ENCODE assay signal across 8 cellular contexts in genomic region chr1:28553229-28553930, GRCh38. TPM values are rescaled to one million over a fixed set of nuclear protein-coding genes. Genes with fewer than 3 reads are reported as not detected.
A peak's percentile ranks its signal among the peaks of the same experiment; 100 is the strongest.
DNase-seq lines count a peak whose midpoint lies in the region; ATAC-seq and TF ChIP-seq lines count a peak whose summit lies in the region.

No MANE protein-coding gene starts in this region.

- peaks cover 14% of the 10 kb centered on the region for H3K4me1 Mint-ChIP-seq in activated CD8-positive, alpha-beta T cell treated with anti-CD3 and anti-CD28 coated beads, Interleukin-2, amount 10 ng/mL, durations not matched to agents 7 days and 5 days (ENCODE audit: low read depth)

- H3K4me1 ChIP-seq in Karpas-422 (ENCODE audit: low read length) (peaks cover 22% of the 10 kb centered on the region), mucosa of descending colon (ENCODE audit: low read depth) (peaks cover 10% of the 10 kb centered on the region), upper lobe of left lung (peaks cover 8 to 15% (median 9%) of the 10 kb centered on the region in 4 donors)

- no peaks in the 10 kb centered on the region for H3K9me2 ChIP-seq in Karpas-422 (replicated peaks; ENCODE audit: insufficient read depth, low read length)

- DNase-seq in NK-92 treated with Interleukin-12 subunit alpha and Interleukin-12 subunit beta, amount 100 ng/mL, for 24 hours (lab: John Stamatoyannopoulos, UW), result peak; percentile 42
- DNase-seq in NK-92 (lab: John Stamatoyannopoulos, UW; ENCODE audit: unreplicated experiment), result no peak
- peak; percentile 70 for DNase-seq in Karpas-422
- peak; percentile 52 for DNase-seq in activated CD8-positive, alpha-beta T cell treated with anti-CD3 and anti-CD28 coated beads, Interleukin-2, amount 10 ng/mL, durations not matched to agents 7 days and 5 days
- peak; percentile 49 to 71 (median 64) for DNase-seq in mucosa of descending colon
- DNase-seq in upper lobe of left lung, result peak; percentile 36 to 90

- H3K27ac ChIP-seq in Karpas-422 (ENCODE audit: low read length) (peak overlapping the region; percentile 58), upper lobe of left lung (peak overlapping the region; percentile 73 to 92 (median 90))

- peak in 1 of 4 donors; percentile 7 for TF ChIP-seq POLR2A in upper lobe of left lung (IDR thresholded peaks at IDR 0.05)

- peak overlapping the region; percentile 99 for H3K4me2 ChIP-seq in Karpas-422 (ENCODE audit: low read depth, low read length, poor library complexity, severe bottlenecking)

- H4K20me1 ChIP-seq in Karpas-422 (ENCODE audit: insufficient read depth, low read depth, low read length), result no peaks in the 10 kb centered on the region

- H3K79me2 ChIP-seq in Karpas-422 (ENCODE audit: low read length), result peaks cover 13% of the 10 kb centered on the region

- peak; percentile 29 for ATAC-seq in GM21737 (IDR thresholded peaks at IDR 0.05; ENCODE audit: unreplicated experiment)
- ATAC-seq in activated CD8-positive, alpha-beta T cell treated with anti-CD3 and anti-CD28 coated beads, Interleukin-2, amount 10 ng/mL, durations not matched to agents 7 days and 5 days, result peak; percentile 43
- ATAC-seq in esophagus mucosa, result peak; percentile 39
- ATAC-seq in mucosa of descending colon, result peak; percentile 40
- peak; percentile 56 to 67 for ATAC-seq in upper lobe of left lung (ENCODE audit: low FRiP score in 2 of 2)

- H3K27me3 ChIP-seq in Karpas-422 (ENCODE audit: low read length), result no peaks in the 10 kb centered on the region
- no peaks in the 10 kb centered on the region for H3K27me3 ChIP-seq in upper lobe of left lung

- CTCF ChIA-PET in activated CD8-positive, alpha-beta T cell treated with anti-CD3 and anti-CD28 coated beads, Interleukin-2, amount 10 ng/mL, durations not matched to agents 7 days and 5 days (lab: Charles Lee), result interaction anchor here (0.6 to 2.7 kb wide), 16 partner anchors 15 to 309 kb away, joined by 3 to 14 read pairs (median 4); partner anchors contain the start of genes TAF12 and YTHDF2

- H3K4me3 Mint-ChIP-seq in activated CD8-positive, alpha-beta T cell treated with anti-CD3 and anti-CD28 coated beads, Interleukin-2, amount 10 ng/mL, durations not matched to agents 7 days and 5 days, result peak overlapping the region; percentile 98

- H3K27me3 Mint-ChIP-seq in activated CD8-positive, alpha-beta T cell treated with anti-CD3 and anti-CD28 coated beads, Interleukin-2, amount 10 ng/mL, durations not matched to agents 7 days and 5 days (ENCODE audit: low read depth), result no peaks in the 10 kb centered on the region

- 0 out of 2 replicates have a peak, but pooled peaks cover 2% of the 10 kb centered on the region for H3K36me3 ChIP-seq in Karpas-422 (ENCODE audit: insufficient read depth, low read length)
- H3K36me3 ChIP-seq in mucosa of descending colon (ENCODE audit: low read depth), result no peaks in the 10 kb centered on the region
- H3K36me3 ChIP-seq in upper lobe of left lung, result peaks cover 0 to 36% (median 22%) of the 10 kb centered on the region in 4 donors

- TF ChIP-seq EP300 in upper lobe of left lung (IDR thresholded peaks at IDR 0.05), result no peak

- peak overlapping the region; percentile 70 for H2AFZ ChIP-seq in Karpas-422 (ENCODE audit: low read length)

- H3K9me3 Mint-ChIP-seq in activated CD8-positive, alpha-beta T cell treated with anti-CD3 and anti-CD28 coated beads, Interleukin-2, amount 10 ng/mL, durations not matched to agents 7 days and 5 days (ENCODE audit: insufficient read depth), result no peaks in the 10 kb centered on the region

- H3K9me3 ChIP-seq in Karpas-422 (ENCODE audit: low read length) (no peaks in the 10 kb centered on the region), mucosa of descending colon (no peaks in the 10 kb centered on the region), upper lobe of left lung (no peaks in the 10 kb centered on the region)

- WGBS in upper lobe of left lung, 2 donors, result 2 to 3% methylated on average over 21 to 29 of the region's 31 CpGs

- H3K36me3 Mint-ChIP-seq in activated CD8-positive, alpha-beta T cell treated with anti-CD3 and anti-CD28 coated beads, Interleukin-2, amount 10 ng/mL, durations not matched to agents 7 days and 5 days (ENCODE audit: low read depth), result peaks cover 23% of the 10 kb centered on the region

- H3K9ac ChIP-seq in Karpas-422 (ENCODE audit: low read length), result peak overlapping the region; percentile 91

- H3K27ac Mint-ChIP-seq in activated CD8-positive, alpha-beta T cell treated with anti-CD3 and anti-CD28 coated beads, Interleukin-2, amount 10 ng/mL, durations not matched to agents 7 days and 5 days, result peak overlapping the region; percentile 97

- POLR2A ChIA-PET in activated CD8-positive, alpha-beta T cell treated with anti-CD3 and anti-CD28 coated beads, Interleukin-2, amount 10 ng/mL, durations not matched to agents 7 days and 5 days (lab: Charles Lee), result interaction anchor here (0.9 to 5.3 kb wide), 11 partner anchors 24 to 183 kb away, joined by 3 to 82 read pairs (median 5); partner anchors contain the start of genes GMEB1, RCC1, RNU11 and TAF12

- intact Hi-C loops in mucosa of descending colon (cut with DNase I, micrococcal nuclease), result no loop called here

- H3K4me3 ChIP-seq in Karpas-422 (ENCODE audit: low read length), result peak overlapping the region; percentile 90
- peak overlapping the region; percentile 69 for H3K4me3 ChIP-seq in mucosa of descending colon
- peak overlapping the region; percentile 71 to 91 (median 75) for H3K4me3 ChIP-seq in upper lobe of left lung

- TF ChIP-seq CTCF in mucosa of descending colon (IDR thresholded peaks at IDR 0.05) (no peak), upper lobe of left lung (IDR thresholded peaks at IDR 0.05) (no peak)

RNA-seq across cellular contexts. Expression of gene TRNAU1AP, which starts 0.5 kb away (rescaled TPM):
- total RNA-seq in Karpas-422 (2014; rRNA removed; shearing (Covaris generic); ENCODE audit: low replicate concordance), result 22.4 and 28.6 TPM in 2 replicates
- total RNA-seq in activated CD8-positive, alpha-beta T cell treated with anti-CD3 and anti-CD28 coated beads, Interleukin-2, amount 10 ng/mL, durations not matched to agents 7 days and 5 days, result 10 to 100 TPM; 73.2 to 77.7 TPM
- total RNA-seq in esophagus mucosa (24.3 TPM), mucosa of descending colon (10 to 100 TPM; 13.1 to 20.9 (median 16.0) TPM), upper lobe of left lung (10 to 100 TPM; 19.6 to 35.6 (median 25.3) TPM)

RNA-seq across cellular contexts. Expression of gene RAB42, which starts 38.7 kb away (rescaled TPM):
- total RNA-seq in Karpas-422 (2014; rRNA removed; shearing (Covaris generic); ENCODE audit: low replicate concordance), result 0.37 and 2.2 TPM in 2 replicates
- total RNA-seq in activated CD8-positive, alpha-beta T cell treated with anti-CD3 and anti-CD28 coated beads, Interleukin-2, amount 10 ng/mL, durations not matched to agents 7 days and 5 days, result not detected
- 0.40 TPM for total RNA-seq in esophagus mucosa
- 1 to 10 TPM; 3.5 to 5.9 (median 3.8) TPM for total RNA-seq in mucosa of descending colon
- total RNA-seq in upper lobe of left lung, result 10 to 100 TPM in 3 of 6 donors, 1 to 10 TPM in 3; 3.9 to 13.7 (median 9.8) TPM

RNA-seq across cellular contexts. Expression of gene RCC1, which starts 47.5 kb away (rescaled TPM):
- 27.5 and 49.7 TPM in 2 replicates for total RNA-seq in Karpas-422 (2014; rRNA removed; shearing (Covaris generic); ENCODE audit: low replicate concordance)
- 10 to 100 TPM; 80.7 to 85.3 TPM for total RNA-seq in activated CD8-positive, alpha-beta T cell treated with anti-CD3 and anti-CD28 coated beads, Interleukin-2, amount 10 ng/mL, durations not matched to agents 7 days and 5 days
- total RNA-seq in esophagus mucosa (33.3 TPM), mucosa of descending colon (10 to 100 TPM; 23.0 to 34.3 (median 25.3) TPM), upper lobe of left lung (10 to 100 TPM; 17.6 to 32.7 (median 20.1) TPM)
